Comparison of ENCODE assay signal across 24 cellular contexts in genomic region chr11:78820722-78821121, GRCh38.
"Had no signal": no experiment of that assay in that cellular context is flagged by ENCODE, and none has a peak within 500 bp of the region (broad histone marks: within the 10 kb centered on the region; RNA-seq: fewer than 3 reads in every experiment).

No MANE protein-coding gene starts in this region.

- H3K4me3 ChIP-seq: coronary artery, esophagus muscularis mucosa, gastroesophageal sphincter, heart left ventricle, hepatocyte, lung, ovary, right lobe of liver, smooth muscle cell, testis, tibial nerve, upper lobe of left lung had no signal

- H2AFZ ChIP-seq: hepatocyte had no signal

- H3K27ac Mint-ChIP-seq: naive thymus-derived CD8-positive, alpha-beta T cell; nephron progenitor cell had no signal

- H3K79me2 ChIP-seq: hepatocyte had no signal

- DNase-seq: dermis blood vessel endothelial cell; effector memory CD4-positive, alpha-beta T cell; foreskin keratinocyte; heart left ventricle; kidney; mesendoderm; naive thymus-derived CD8-positive, alpha-beta T cell; nephron progenitor cell; ovary; right lobe of liver; stimulated activated CD4-positive, alpha-beta T cell treated with anti-CD3 and anti-CD28 coated beads, Interleukin-12 subunit alpha, Interleukin-12 subunit beta, amount 100 ng/mL, for 4 hours; stimulated activated CD4-positive, alpha-beta T cell treated with anti-CD3 and anti-CD28 coated beads, Interleukin-1b, Interleukin-23, amount 100 ng/mL, for 48 hours; stimulated activated CD4-positive, alpha-beta T cell treated with anti-CD3 and anti-CD28 coated beads, Interleukin-4, amount 100 ng/mL, for 1 hour; stimulated activated CD8-positive, alpha-beta memory T cell treated with anti-CD3 and anti-CD28 coated beads, Interleukin-4, amount 100 ng/mL, for 48 hours; stimulated activated naive CD4-positive, alpha-beta T cell treated with Interleukin-2 at 50 U/mL for 16 hours; testis; upper lobe of left lung had no signal

- H3K4me1 ChIP-seq: foreskin keratinocyte, gastroesophageal sphincter, right lobe of liver, testis, tibial nerve had no signal

- H3K4me2 ChIP-seq: hepatocyte, smooth muscle cell had no signal

- H3K27ac ChIP-seq: coronary artery, esophagus muscularis mucosa, foreskin keratinocyte, gastroesophageal sphincter, heart left ventricle, ovary, right lobe of liver, testis, tibial nerve, upper lobe of left lung had no signal

- H3K9me3 ChIP-seq: esophagus muscularis mucosa, gastroesophageal sphincter, heart left ventricle, ovary, right lobe of liver, testis, tibial nerve, upper lobe of left lung had no signal

- H3K36me3 Mint-ChIP-seq: naive thymus-derived CD8-positive, alpha-beta T cell had no signal

- H3K27me3 ChIP-seq: esophagus muscularis mucosa, foreskin keratinocyte, gastroesophageal sphincter, heart left ventricle, hepatocyte, ovary, right lobe of liver, testis, tibial nerve, upper lobe of left lung had no signal

- H3K9me3 Mint-ChIP-seq: naive thymus-derived CD8-positive, alpha-beta T cell; nephron progenitor cell had no signal

- H3K36me3 ChIP-seq: esophagus muscularis mucosa, gastroesophageal sphincter, heart left ventricle, ovary, right lobe of liver, tibial nerve, upper lobe of left lung had no signal

- H3K4me1 Mint-ChIP-seq: naive thymus-derived CD8-positive, alpha-beta T cell had no signal

- H3K4me3 Mint-ChIP-seq: naive thymus-derived CD8-positive, alpha-beta T cell; nephron progenitor cell had no signal
